ENCODE assay signal across 8 cellular contexts in the genomic region with DNA sequence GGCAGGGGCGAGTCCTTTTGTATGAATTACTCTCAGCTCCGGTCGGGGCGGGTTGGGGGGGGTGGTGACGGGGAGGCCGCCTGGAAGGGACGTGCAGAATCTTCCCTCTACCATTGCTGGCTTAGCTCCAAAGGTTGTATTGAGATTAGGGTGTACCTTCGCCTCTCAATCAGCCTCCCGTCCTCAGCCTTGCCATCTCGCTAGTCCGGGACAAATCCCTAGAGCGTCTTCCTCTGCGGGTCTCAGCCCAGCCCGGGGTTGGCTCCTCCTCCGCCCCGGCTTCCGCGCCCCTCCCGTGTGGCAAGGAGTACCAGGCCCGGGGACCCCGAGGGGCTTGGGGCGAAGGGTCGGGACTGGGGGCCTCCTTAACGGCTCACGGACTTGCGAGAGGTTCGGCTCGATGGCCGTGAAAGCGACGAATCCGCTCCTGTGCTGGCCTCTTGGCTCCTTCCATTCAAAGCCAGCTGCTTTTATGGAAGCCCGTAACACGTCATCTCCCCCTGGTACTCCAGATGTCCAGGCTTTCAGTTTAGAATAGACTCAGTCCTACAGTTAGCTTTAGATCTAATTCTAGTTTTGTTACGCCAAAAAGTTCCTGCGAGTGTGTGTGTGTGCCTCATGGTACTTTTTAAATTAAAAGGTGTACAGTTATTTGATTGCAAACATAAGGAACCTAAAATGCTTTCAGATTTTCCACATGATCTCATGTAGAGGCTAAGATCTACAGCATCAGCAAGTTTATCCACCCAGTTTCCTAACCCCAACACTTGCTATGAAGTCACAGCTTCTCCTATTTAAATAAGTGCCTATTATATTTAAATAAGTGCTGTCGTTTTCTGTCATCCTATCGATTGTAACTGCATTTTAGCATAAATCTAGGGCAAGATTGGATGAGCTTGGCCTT. TPM values are rescaled to one million over a fixed set of nuclear protein-coding genes. Genes with fewer than 3 reads are reported as not detected.
DNase-seq lines count a peak whose midpoint lies in the region; ATAC-seq and TF ChIP-seq lines count a peak whose summit lies in the region.

No MANE protein-coding gene starts in this region.

- H3K79me1 ChIP-seq in neuronal stem cell (ENCODE audit: low read depth, low read length) = peaks cover 6% of the 10 kb centered on the region

- H3K14ac ChIP-seq in neuronal stem cell (ENCODE audit: low read length) = peak overlapping the region; percentile 71

- H3K4me3 ChIP-seq in CD4-positive, CD25-positive, alpha-beta regulatory T cell (ENCODE audit: low read depth, low read length) = peak overlapping the region; percentile 95
- H3K4me3 ChIP-seq in fibroblast of villous mesenchyme (ENCODE audit: low read depth, low read length) (peak overlapping the region; percentile 80), neuronal stem cell (ENCODE audit: low read length in 2 of 2) (peak overlapping the region; percentile 91 to 95)

- DNase-seq in CD4-positive, CD25-positive, alpha-beta regulatory T cell = peak in 1 of 3 donors; percentile 62
- DNase-seq in NCI-H82 (lab: John Stamatoyannopoulos, UW) = peak; percentile 88
- peak in 1 of 2 donors; percentile 78 for DNase-seq in activated T-cell treated with anti-CD3 and anti-CD28 coated beads, Interleukin-2, amount 50 U/mL, for 72 hours
- DNase-seq in fibroblast of villous mesenchyme (ENCODE audit: low read depth) = peak; percentile 94
- no peak for DNase-seq in neuronal stem cell (ENCODE audit: low spot score)
- peak; percentile 86 for DNase-seq in type B pancreatic cell (ENCODE audit: extremely low spot score, unreplicated experiment)

- peak overlapping the region; percentile 99 for H3K27ac ChIP-seq in CD4-positive, CD25-positive, alpha-beta regulatory T cell (ENCODE audit: insufficient read depth, low read length, poor library complexity, severe bottlenecking)
- H3K27ac ChIP-seq in neuronal stem cell (replicated peaks; ENCODE audit: low read length) = peak overlapping the region; percentile 99

- H3K9ac ChIP-seq in neuronal stem cell (ENCODE audit: low read depth, low read length, poor library complexity) = peak overlapping the region; percentile 93

- peaks cover 25% of the 10 kb centered on the region for H3K36me3 ChIP-seq in CD4-positive, CD25-positive, alpha-beta regulatory T cell (ENCODE audit: control insufficient read depth, insufficient read depth, low read length)
- peaks cover 21 to 36% of the 10 kb centered on the region in 2 donors for H3K36me3 ChIP-seq in neuronal stem cell (replicated peaks in 1 of 2; ENCODE audit: control insufficient read depth in 2 of 2, insufficient read depth in 2 of 2, low read length in 2 of 2)

- peak overlapping the region; percentile 10 for H2BK12ac ChIP-seq in neuronal stem cell (ENCODE audit: low read length)

- WGBS in neuronal stem cell (ENCODE audit: extremely low coverage in 2 of 2, insufficient read length in 2 of 2, insufficient replicate concordance in 1 of 2), 2 donors = no CpG with 5 or more reads among the region's 38 CpGs

- no peak overlapping the region for H4K8ac ChIP-seq in neuronal stem cell (ENCODE audit: low read depth, low read length)

- H3K27me3 ChIP-seq in CD4-positive, CD25-positive, alpha-beta regulatory T cell (ENCODE audit: control insufficient read depth, insufficient read depth, low read length) = no peaks in the 10 kb centered on the region
- no peaks in the 10 kb centered on the region for H3K27me3 ChIP-seq in neuronal stem cell (ENCODE audit: control insufficient read depth in 3 of 3, insufficient read depth in 3 of 3, low read depth in 1 of 3, low read length in 3 of 3)

- peak overlapping the region; percentile 92 to 99 (median 96) for H3K4me3 Mint-ChIP-seq in CD4-positive, CD25-positive, alpha-beta regulatory T cell
- peak overlapping the region; percentile 96 to 98 for H3K4me3 Mint-ChIP-seq in activated T-cell treated with anti-CD3 and anti-CD28 coated beads, Interleukin-2, amount 50 U/mL, for 72 hours
- H3K4me3 Mint-ChIP-seq in type B pancreatic cell = peak overlapping the region; percentile 97

- peaks cover 0 to 3% (median 0%) of the 10 kb centered on the region in 7 donors for H3K9me3 Mint-ChIP-seq in CD4-positive, CD25-positive, alpha-beta regulatory T cell
- H3K9me3 Mint-ChIP-seq in activated T-cell treated with anti-CD3 and anti-CD28 coated beads, Interleukin-2, amount 50 U/mL, for 72 hours = no peaks in the 10 kb centered on the region
- H3K9me3 Mint-ChIP-seq in type B pancreatic cell = no peaks in the 10 kb centered on the region

- peak overlapping the region; percentile 99 for H2BK5ac ChIP-seq in neuronal stem cell (ENCODE audit: low read length)

- H3K18ac ChIP-seq in neuronal stem cell (ENCODE audit: low read length) = peak overlapping the region; percentile 95

- peak overlapping the region; percentile 95 to 100 (median 99) for H3K27ac Mint-ChIP-seq in CD4-positive, CD25-positive, alpha-beta regulatory T cell
- H3K27ac Mint-ChIP-seq in activated T-cell treated with anti-CD3 and anti-CD28 coated beads, Interleukin-2, amount 50 U/mL, for 72 hours = peak overlapping the region; percentile 100
- peak overlapping the region; percentile 99 for H3K27ac Mint-ChIP-seq in type B pancreatic cell

- ATAC-seq in CD4-positive, CD25-positive, alpha-beta regulatory T cell (ENCODE audit: low read depth in 2 of 2) = peak; percentile 22
- ATAC-seq in GM19351 (IDR thresholded peaks at IDR 0.05; ENCODE audit: unreplicated experiment) = peak; percentile 27
- peak; percentile 36 for ATAC-seq in HG03439 (IDR thresholded peaks at IDR 0.05; ENCODE audit: unreplicated experiment)
- peak; percentile 39 to 44 for ATAC-seq in activated T-cell treated with anti-CD3 and anti-CD28 coated beads, Interleukin-2, amount 50 U/mL, for 72 hours (replicated peaks in 1 of 2)

- peaks cover 16 to 63% (median 44%) of the 10 kb centered on the region in 4 donors for H3K4me1 Mint-ChIP-seq in CD4-positive, CD25-positive, alpha-beta regulatory T cell
- peaks cover 56% of the 10 kb centered on the region for H3K4me1 Mint-ChIP-seq in activated T-cell treated with anti-CD3 and anti-CD28 coated beads, Interleukin-2, amount 50 U/mL, for 72 hours (ENCODE audit: low read depth)
- H3K4me1 Mint-ChIP-seq in type B pancreatic cell (ENCODE audit: unreplicated experiment) = peaks cover 27% of the 10 kb centered on the region

- H2AFZ ChIP-seq in neuronal stem cell (ENCODE audit: low read length) = peak overlapping the region; percentile 88

- peak overlapping the region; percentile 96 for H2BK120ac ChIP-seq in neuronal stem cell (ENCODE audit: low read depth, low read length)

- H3K23ac ChIP-seq in neuronal stem cell (ENCODE audit: low read depth, low read length, poor library complexity) = peak overlapping the region; percentile 25

- peaks cover 36% of the 10 kb centered on the region for H3K36me3 Mint-ChIP-seq in CD4-positive, CD25-positive, alpha-beta regulatory T cell
- peaks cover 34% of the 10 kb centered on the region in 2 donors for H3K36me3 Mint-ChIP-seq in activated T-cell treated with anti-CD3 and anti-CD28 coated beads, Interleukin-2, amount 50 U/mL, for 72 hours (ENCODE audit: insufficient read depth in 2 of 2)
- peaks cover 38% of the 10 kb centered on the region for H3K36me3 Mint-ChIP-seq in type B pancreatic cell

- H4K91ac ChIP-seq in neuronal stem cell (ENCODE audit: low read depth, low read length, poor library complexity) = no peak overlapping the region

- H3K4ac ChIP-seq in neuronal stem cell (ENCODE audit: low read length) = peak overlapping the region; percentile 89

- H3K4me1 ChIP-seq in CD4-positive, CD25-positive, alpha-beta regulatory T cell (ENCODE audit: control insufficient read depth, insufficient read depth, low read length, poor library complexity, severe bottlenecking) = peaks cover 61% of the 10 kb centered on the region
- peaks cover 6 to 9% of the 10 kb centered on the region in 2 donors for H3K4me1 ChIP-seq in neuronal stem cell (ENCODE audit: control insufficient read depth in 2 of 2, insufficient read depth in 1 of 2, low read depth in 1 of 2, low read length in 2 of 2)

- peak overlapping the region; percentile 88 for H2AK5ac ChIP-seq in neuronal stem cell (ENCODE audit: low read depth, low read length)

- peak overlapping the region; percentile 24 for H2BK15ac ChIP-seq in neuronal stem cell (ENCODE audit: low read length)

- peak overlapping the region; percentile 71 for H3K4me2 ChIP-seq in neuronal stem cell (ENCODE audit: insufficient read depth, low read length, poor library complexity, severe bottlenecking)

- TF ChIP-seq CTCF in fibroblast of villous mesenchyme (IDR thresholded peaks at IDR 0.05; ENCODE audit: insufficient read depth, low read depth, low read length) = no peak
- TF ChIP-seq CTCF in type B pancreatic cell (conservative IDR thresholded peaks at IDR 0.05) = no peak

- H3K9me3 ChIP-seq in CD4-positive, CD25-positive, alpha-beta regulatory T cell (ENCODE audit: control insufficient read depth in 2 of 2, low read length in 2 of 2) = no peaks in the 10 kb centered on the region
- peaks cover 0 to 2% of the 10 kb centered on the region in 2 donors for H3K9me3 ChIP-seq in neuronal stem cell (replicated peaks in 1 of 2; ENCODE audit: control insufficient read depth in 2 of 2, insufficient read depth in 1 of 2, low read depth in 1 of 2, low read length in 2 of 2)

- H3K27me3 Mint-ChIP-seq in CD4-positive, CD25-positive, alpha-beta regulatory T cell = peaks cover 9% of the 10 kb centered on the region
- no peaks in the 10 kb centered on the region for H3K27me3 Mint-ChIP-seq in activated T-cell treated with anti-CD3 and anti-CD28 coated beads, Interleukin-2, amount 50 U/mL, for 72 hours (ENCODE audit: low read depth)
- peaks cover 11% of the 10 kb centered on the region for H3K27me3 Mint-ChIP-seq in type B pancreatic cell

RNA-seq across cellular contexts. Expression of gene EEF1A1, which starts 0.8 kb away (rescaled TPM):
- 10,044 TPM for total RNA-seq in CD4-positive, CD25-positive, alpha-beta regulatory T cell
- over 10,000 TPM in 2 of 4 donors, 1,000 to 10,000 TPM in 2; 6,574 to 12,846 (median 10,671) TPM for polyA plus RNA-seq in CD4-positive, CD25-positive, alpha-beta regulatory T cell
- over 10,000 TPM; 15,536 to 16,076 TPM for total RNA-seq in activated T-cell treated with anti-CD3 and anti-CD28 coated beads, Interleukin-2, amount 50 U/mL, for 72 hours
- total RNA-seq in fibroblast of villous mesenchyme = 14,096 and 18,582 TPM in 2 replicates
- 20,572 TPM for polyA plus RNA-seq in neuronal stem cell (2013, experiment 1 of 2)
- 20,834 TPM for polyA plus RNA-seq in neuronal stem cell (2013, experiment 2 of 2)
- 12,371 and 13,155 TPM in 2 replicates for total RNA-seq in type B pancreatic cell (ENCODE audit: low replicate concordance)
